Comparison of ENCODE assay signal across 10 cellular contexts in the genomic region with DNA sequence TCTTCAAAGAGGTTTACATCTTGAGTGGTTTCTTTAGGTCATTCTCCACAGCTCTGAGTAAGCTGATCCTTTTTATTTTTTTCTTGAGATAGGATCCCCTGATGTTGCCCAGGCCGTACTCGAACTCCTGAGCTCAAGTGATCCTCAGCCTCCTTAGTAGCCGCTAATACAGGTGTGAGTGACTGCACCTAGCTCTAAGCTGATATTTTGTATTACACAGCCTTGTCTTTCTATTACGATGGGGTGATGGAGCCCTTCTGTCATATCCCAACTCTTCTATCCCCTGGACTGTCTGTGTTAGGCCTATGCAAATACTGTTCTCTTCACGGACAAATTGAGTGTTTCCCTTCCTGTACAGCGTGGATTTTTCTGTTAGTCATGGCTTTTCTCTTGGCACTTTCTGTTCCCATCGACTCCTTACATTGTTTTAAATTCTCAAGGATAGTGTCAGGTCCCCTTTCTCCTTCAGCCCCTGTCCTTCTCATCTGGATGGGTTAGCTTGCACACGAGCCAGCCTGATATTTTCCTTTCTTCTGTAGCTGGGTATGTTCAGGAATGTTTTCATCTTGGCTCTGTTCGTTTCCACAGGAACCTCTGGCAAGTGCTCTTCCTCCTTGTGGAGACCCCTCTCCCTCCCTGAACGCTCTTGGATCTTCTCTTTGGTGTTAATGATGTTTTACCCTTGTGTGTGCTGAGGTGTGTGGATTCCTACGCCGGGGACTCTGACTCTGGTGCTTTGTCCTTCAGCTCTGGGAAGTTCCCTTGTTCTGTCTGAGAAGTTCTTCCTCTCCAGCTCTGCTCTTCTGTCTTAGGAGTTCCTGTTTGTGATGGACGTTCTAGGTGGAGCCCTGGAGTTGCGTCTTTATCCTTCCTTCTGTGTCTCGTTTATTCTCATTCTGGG. TPM values are rescaled to one million over a fixed set of nuclear protein-coding genes. Genes with fewer than 3 reads are reported as not detected.
DNase-seq lines count a peak whose midpoint lies in the region; ATAC-seq and TF ChIP-seq lines count a peak whose summit lies in the region.
"Had no signal": no experiment of that assay in that cellular context is flagged by ENCODE, and none has a peak within 500 bp of the region (broad histone marks: within the 10 kb centered on the region; RNA-seq: fewer than 3 reads in every experiment).

No MANE protein-coding gene starts in this region.

- in situ Hi-C loops in HAP-1 (cut with MboI; ENCODE audit: low sequenced_read_pairs) = no loop called here

- H3K9me2 ChIP-seq in Karpas-422 (replicated peaks; ENCODE audit: insufficient read depth, low read length) = no peaks in the 10 kb centered on the region

- H3K36me3 ChIP-seq in BLaER1 treated with 17β-estradiol and CSF1 and Interleukin-3, amounts not matched to agents 10 nM and 100 nM = peaks cover 0 to 40% (median 27%) of the 10 kb centered on the region in 11 experiments; a peak in 14 of 22 replicates
- H3K36me3 ChIP-seq in Karpas-422 (ENCODE audit: insufficient read depth, low read length) = peaks cover 6% of the 10 kb centered on the region; the same call in 1 of the 2 replicates
- no peaks in the 10 kb centered on the region for H3K36me3 ChIP-seq in breast epithelium
- H3K36me3 ChIP-seq in HAP-1 (replicated peaks) = peaks cover 29% of the 10 kb centered on the region
- no peaks in the 10 kb centered on the region for H3K36me3 ChIP-seq in prostate gland
- H3K36me3 ChIP-seq: ovary had no signal

- H3K27me3 ChIP-seq in BLaER1 treated with 17β-estradiol and CSF1 and Interleukin-3, amounts not matched to agents 10 nM and 100 nM = no peaks in the 10 kb centered on the region
- no peaks in the 10 kb centered on the region for H3K27me3 ChIP-seq in Karpas-422 (ENCODE audit: low read length)
- H3K27me3 ChIP-seq in breast epithelium = no peaks in the 10 kb centered on the region
- no peaks in the 10 kb centered on the region for H3K27me3 ChIP-seq in HAP-1 (ENCODE audit: low read depth)
- H3K27me3 ChIP-seq in prostate gland (replicated peaks; ENCODE audit: insufficient read depth) = no peaks in the 10 kb centered on the region
- H3K27me3 ChIP-seq: ovary had no signal

- H3K27ac ChIP-seq in BLaER1 treated with 17β-estradiol and CSF1 and Interleukin-3, amounts not matched to agents 10 nM and 100 nM = peak overlapping the region; percentile 80 to 100 (median 100)
- no peak overlapping the region for H3K27ac ChIP-seq in Karpas-422 (ENCODE audit: low read length)
- H3K27ac ChIP-seq in breast epithelium = peak overlapping the region; percentile 95 to 97
- peak overlapping the region in 1 of 2 donors; percentile 97 for H3K27ac ChIP-seq in prostate gland

- no peaks in the 10 kb centered on the region for H3K9me3 Mint-ChIP-seq in naive thymus-derived CD8-positive, alpha-beta T cell

- H3K4me3 ChIP-seq in BLaER1 treated with 17β-estradiol and CSF1 and Interleukin-3, amounts not matched to agents 10 nM and 100 nM = peak overlapping the region in 6 of 10 experiments; percentile 2 to 98 (median 87); a peak in 9 of 20 replicates
- H3K4me3 ChIP-seq in Karpas-422 (ENCODE audit: low read length) (no peak overlapping the region), breast epithelium (peak overlapping the region in 2 of 3 donors; percentile 2 to 24), HAP-1 (no peak overlapping the region), prostate gland (no peak overlapping the region)
- H3K4me3 ChIP-seq: ovary had no signal

- intact Hi-C loops in breast epithelium (cut with DNase I; ENCODE audit: low total_unique reads) (no loop called here), prostate gland (cut with DNase I) (loop anchor here (10.0 kb wide), 1 partner anchor 581 kb away; no protein-coding TSS in a partner anchor)

- peaks cover 0 to 39% (median 0%) of the 10 kb centered on the region in 11 experiments; a peak in 6 of 22 replicates for H4K20me1 ChIP-seq in BLaER1 treated with 17β-estradiol and CSF1 and Interleukin-3, amounts not matched to agents 10 nM and 100 nM
- no peaks in the 10 kb centered on the region; the same call in 1 of the 2 replicates for H4K20me1 ChIP-seq in Karpas-422 (ENCODE audit: insufficient read depth, low read depth, low read length)

- TF ChIP-seq CTCF in breast epithelium (IDR thresholded peaks at IDR 0.05) = no peak
- no peak for TF ChIP-seq CTCF in prostate gland (IDR thresholded peaks at IDR 0.05)

- TF ChIP-seq POLR2A in breast epithelium (IDR thresholded peaks at IDR 0.05) (no peak), prostate gland (IDR thresholded peaks at IDR 0.05) (no peak)

- H2AFZ ChIP-seq in Karpas-422 (ENCODE audit: low read length) = no peak overlapping the region

- H3K27me3 Mint-ChIP-seq in naive thymus-derived CD8-positive, alpha-beta T cell = no peaks in the 10 kb centered on the region

- WGBS in prostate gland = 68% methylated on average over 15 of the region's 15 CpGs

- H3K4me1 ChIP-seq in BLaER1 treated with 17β-estradiol and CSF1 and Interleukin-3, amounts not matched to agents 10 nM and 100 nM = peaks cover 77 to 85% (median 81%) of the 10 kb centered on the region in 10 experiments
- H3K4me1 ChIP-seq in Karpas-422 (ENCODE audit: low read length) = peaks cover 22% of the 10 kb centered on the region
- peaks cover 16 to 35% of the 10 kb centered on the region in 2 donors for H3K4me1 ChIP-seq in breast epithelium
- peaks cover 12% of the 10 kb centered on the region for H3K4me1 ChIP-seq in HAP-1
- peaks cover 7% of the 10 kb centered on the region for H3K4me1 ChIP-seq in prostate gland (replicated peaks)

- H3K4me2 ChIP-seq in BLaER1 treated with 17β-estradiol and CSF1 and Interleukin-3, amounts not matched to agents 10 nM and 100 nM = peak overlapping the region; percentile 87 to 100 (median 96)
- H3K4me2 ChIP-seq in Karpas-422 (ENCODE audit: low read depth, low read length, poor library complexity, severe bottlenecking) = peak overlapping the region; percentile 82

- ATAC-seq in naive thymus-derived CD8-positive, alpha-beta T cell = no peak
- ATAC-seq in HG02642 (IDR thresholded peaks at IDR 0.05; ENCODE audit: poor library complexity, unreplicated experiment) = no peak

- DNase-seq in Karpas-422 (no peak), breast epithelium (ENCODE audit: low spot score in 2 of 2) (no peak), HAP-1 (ENCODE audit: low spot score in 2 of 2) (no peak), HT-29 (ENCODE audit: low spot score) (no peak), prostate gland (ENCODE audit: low spot score) (no peak)
- no peak for DNase-seq in naive thymus-derived CD8-positive, alpha-beta T cell
- DNase-seq: NCI-H1694 treated with DMSO at 0.1 percent for 48 hours had no signal

- peaks cover 70% of the 10 kb centered on the region for H3K79me2 ChIP-seq in Karpas-422 (ENCODE audit: low read length)

- H3K4me3 Mint-ChIP-seq in naive thymus-derived CD8-positive, alpha-beta T cell = peak overlapping the region in 9 of 10 donors; percentile 23 to 95 (median 48)

- POLR2A ChIA-PET in naive thymus-derived CD8-positive, alpha-beta T cell (lab: Charles Lee) = no interaction called here

- peaks cover 33 to 85% (median 63%) of the 10 kb centered on the region in 4 donors for H3K4me1 Mint-ChIP-seq in naive thymus-derived CD8-positive, alpha-beta T cell

- peak overlapping the region; percentile 61 to 96 (median 89) for H3K27ac Mint-ChIP-seq in naive thymus-derived CD8-positive, alpha-beta T cell

- no peaks in the 10 kb centered on the region for H3K9me3 ChIP-seq in BLaER1 treated with 17β-estradiol and CSF1 and Interleukin-3, amounts not matched to agents 10 nM and 100 nM (replicated peaks in 1 of 11)
- no peaks in the 10 kb centered on the region for H3K9me3 ChIP-seq in Karpas-422 (ENCODE audit: low read length)
- H3K9me3 ChIP-seq in breast epithelium = no peaks in the 10 kb centered on the region
- H3K9me3 ChIP-seq in HAP-1 = no peaks in the 10 kb centered on the region
- H3K9me3 ChIP-seq in prostate gland = no peaks in the 10 kb centered on the region
- H3K9me3 ChIP-seq: ovary had no signal

- peaks cover 0 to 25% (median 0%) of the 10 kb centered on the region in 3 donors for H3K36me3 Mint-ChIP-seq in naive thymus-derived CD8-positive, alpha-beta T cell

- H3K9ac ChIP-seq in BLaER1 treated with 17β-estradiol and CSF1 and Interleukin-3, amounts not matched to agents 10 nM and 100 nM = peak overlapping the region; percentile 99 to 100 (median 100)
- peak overlapping the region; percentile 95 for H3K9ac ChIP-seq in Karpas-422 (ENCODE audit: low read length)

RNA-seq across cellular contexts. Expression of a gene that starts 2.3 kb away (rescaled TPM):
- 30.1 and 36.5 TPM in 2 replicates for total RNA-seq in Karpas-422 (2014; rRNA removed; shearing (Covaris generic); ENCODE audit: low replicate concordance)
- total RNA-seq in breast epithelium (10 to 100 TPM; 21.9 to 45.4 (median 32.4) TPM), prostate gland (10 to 100 TPM; 32.2 to 47.3 TPM)
- total RNA-seq in naive thymus-derived CD8-positive, alpha-beta T cell = 10 to 100 TPM; 85.2 to 89.4 TPM
- polyA plus RNA-seq in naive thymus-derived CD8-positive, alpha-beta T cell = 10 to 100 TPM; 13.4 to 29.1 (median 15.7) TPM
- 19.5 and 22.8 TPM in 2 replicates for total RNA-seq in HT-29 (2014; rRNA removed; shearing (Covaris generic))

RNA-seq across cellular contexts. Expression of a gene that starts 17.2 kb away (rescaled TPM):
- total RNA-seq in Karpas-422 (2014; rRNA removed; shearing (Covaris generic); ENCODE audit: low replicate concordance) = not detected in 2 replicates
- total RNA-seq in breast epithelium = not detected
- not detected for total RNA-seq in naive thymus-derived CD8-positive, alpha-beta T cell
- polyA plus RNA-seq in naive thymus-derived CD8-positive, alpha-beta T cell = not detected
- not detected in 2 replicates for total RNA-seq in HT-29 (2014; rRNA removed; shearing (Covaris generic))
- total RNA-seq in prostate gland = not detected
- total RNA-seq: ovary had no signal

Comparison
In these comparisons a context has a peak if more than half of its experiments do, and no peak if none do; other contexts are left out.
1. H3K4me3 ChIP-seq: peak in BLaER1 treated with 17β-estradiol and CSF1 and Interleukin-3, amounts not matched to agents 10 nM and 100 nM (6 of 10) and breast epithelium (2 of 3); none in Karpas-422 (single experiment), HAP-1 (single experiment) and prostate gland (0 of 2).